Comparison of ENCODE assay signal across 26 cellular contexts in the genomic region with DNA sequence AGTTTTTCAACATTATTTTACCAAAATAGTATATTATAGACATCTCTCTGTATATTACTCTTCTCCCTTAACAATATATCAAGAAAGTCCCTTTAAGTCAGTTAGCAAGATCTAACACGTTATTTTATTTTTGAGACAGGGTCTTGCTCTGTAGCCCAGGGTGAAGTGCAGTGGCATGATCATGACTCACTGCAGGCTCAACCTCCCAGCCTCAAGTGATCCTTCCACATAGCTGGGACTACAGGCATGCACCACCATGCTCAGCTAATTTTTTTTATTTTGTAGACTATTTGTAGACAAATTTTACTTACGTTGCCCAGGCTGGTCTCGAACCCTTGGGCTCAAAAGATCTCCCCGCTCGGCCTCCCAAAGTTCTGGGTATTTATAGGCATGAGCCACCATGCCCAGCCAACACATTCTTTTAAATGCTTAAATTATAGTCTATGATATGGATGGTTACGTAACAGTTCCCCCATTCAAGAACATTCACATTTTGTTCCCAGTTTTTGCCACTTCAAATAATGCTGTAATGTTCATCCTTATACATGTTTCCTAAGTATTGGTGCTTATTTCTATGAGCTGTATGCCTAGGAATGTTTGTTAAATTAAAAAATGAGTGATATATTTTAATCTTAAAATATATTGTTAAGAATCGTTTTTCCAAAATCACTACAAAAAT.
DNase-seq lines count a peak whose midpoint lies in the region; ATAC-seq, FAIRE-seq and TF ChIP-seq lines count a peak whose summit lies in the region.
"Had no signal": no experiment of that assay in that cellular context is flagged by ENCODE, and none has a peak within 500 bp of the region (broad histone marks: within the 10 kb centered on the region; RNA-seq: fewer than 3 reads in every experiment).

No MANE protein-coding gene starts in this region.

- POLR2A ChIA-PET in K562 (lab: Yijun Ruan, JAX), result interaction anchor here (1.4 kb wide), 1 partner anchor 8 kb away, joined by 6 read pairs; no protein-coding TSS in a partner anchor

- intact Hi-C loops in K562 (cut with micrococcal nuclease), result no loop called here

- ATAC-seq in K562 (no peak), GM21367 (IDR thresholded peaks at IDR 0.05; ENCODE audit: unreplicated experiment) (no peak), gastroesophageal sphincter (no peak)
- ATAC-seq: SK-N-SH treated with all-trans-retinoic acid at 6 μM for 48 hours had no signal

- no peaks in the 10 kb centered on the region for H3K4me1 ChIP-seq in K562 (replicated peaks in 1 of 2; ENCODE audit: control insufficient read depth in 2 of 2, insufficient read depth in 2 of 2, low read length in 2 of 2)
- no peaks in the 10 kb centered on the region for H3K4me1 ChIP-seq in gastroesophageal sphincter
- H3K4me1 ChIP-seq: Peyer's patch had no signal

- peaks cover 17% of the 10 kb centered on the region; the same call in 2 of the 3 replicates for H3K36me3 ChIP-seq in K562 (ENCODE audit: control insufficient read depth, insufficient read depth, low read length)
- H3K36me3 ChIP-seq in WERI-Rb-1, result peaks cover 9% of the 10 kb centered on the region
- H3K36me3 ChIP-seq in gastroesophageal sphincter, result peaks cover 3 to 58% of the 10 kb centered on the region in 2 donors

- H3K4me3 ChIP-seq in K562 (no peak overlapping the region), WERI-Rb-1 (ENCODE audit: low read depth, low read length) (no peak overlapping the region), gastroesophageal sphincter (no peak overlapping the region)
- H3K4me3 ChIP-seq: BLaER1, GM23248, Peyer's patch had no signal

- H3K9me3 ChIP-seq in K562 (replicated peaks; ENCODE audit: control insufficient read depth, insufficient read depth, low read depth, low read length) (no peaks in the 10 kb centered on the region), WERI-Rb-1 (ENCODE audit: severe bottlenecking) (no peaks in the 10 kb centered on the region), gastroesophageal sphincter (no peaks in the 10 kb centered on the region)
- H3K9me3 ChIP-seq: BLaER1, Peyer's patch had no signal

- in situ Hi-C loops in K562 (cut with MboI), result no loop called here

- 90% methylated on average over 7 of the region's 7 CpGs for WGBS in K562 (ENCODE audit: insufficient coverage, low coverage, missing lambda C conversion rate)
- WGBS in gastroesophageal sphincter (ENCODE audit: low coverage in 1 of 2), 2 donors, result 95 to 99% methylated on average over 7 of the region's 7 CpGs

- CTCF ChIA-PET in K562 (lab: Yijun Ruan, JAX; ENCODE audit: low intra/inter-chr PET ratio), result no interaction called here

- H3K27me3 ChIP-seq in K562 (ENCODE audit: control insufficient read depth in 2 of 2, insufficient read depth in 2 of 2, low read length in 2 of 2) (no peaks in the 10 kb centered on the region), WERI-Rb-1 (ENCODE audit: insufficient read depth, low read depth, severe bottlenecking) (no peaks in the 10 kb centered on the region), gastroesophageal sphincter (no peaks in the 10 kb centered on the region)
- H3K27me3 ChIP-seq: BLaER1, Peyer's patch had no signal

- H3K9me1 ChIP-seq in K562 (ENCODE audit: control insufficient read depth, insufficient read depth, low read length), result no peaks in the 10 kb centered on the region

- DNase-seq in DMS53 (lab: John Stamatoyannopoulos, UW) (peak; percentile 10), DMS53 treated with DMSO at 0.1 percent for 48 hours (lab: John Stamatoyannopoulos, UW; ENCODE audit: unreplicated experiment) (no peak), K562 (ENCODE audit: extremely low read depth in 1 of 4, low spot score in 3 of 4) (no peak), inferior parietal cortex (ENCODE audit: extremely low spot score) (peak; percentile 25), WERI-Rb-1 (no peak)
- no peak for DNase-seq in activated naive CD4-positive, alpha-beta T cell treated with Interleukin-2 at 50 U/mL for 16 hours
- DNase-seq: ACHN; CD4-positive, alpha-beta T cell; COR-L47; GM23248; H9; HFFc6; KBM-7; NCI-H1105; NCI-H2029 treated with DMSO at 0.1 percent for 48 hours; NCI-H226; NCI-H524; NCI-H82; Peyer's patch had no signal

- no peak for FAIRE-seq in K562 (lab: Jason Lieb, UNC)
- FAIRE-seq: GM18507, GM19239 had no signal

- no peaks in the 10 kb centered on the region for H4K20me1 ChIP-seq in K562 (replicated peaks; ENCODE audit: control insufficient read depth, insufficient read depth, low read length)
- H4K20me1 ChIP-seq: BLaER1 had no signal

- no peak overlapping the region for H3K4me2 ChIP-seq in K562 (ENCODE audit: insufficient read depth, low read length)
- H3K4me2 ChIP-seq: BLaER1 had no signal

- no peak overlapping the region for H3K9ac ChIP-seq in K562 (ENCODE audit: insufficient read depth in 1 of 2, low read depth in 2 of 2, low read length in 2 of 2)
- H3K9ac ChIP-seq: BLaER1, GM23248 had no signal

- TF ChIP-seq CTCF in K562 (IDR thresholded peaks at IDR 0.05 in 2 of 3, conservative IDR thresholded peaks at IDR 0.05 in 1 of 3; ENCODE audit: insufficient read depth in 2 of 3, low read depth in 1 of 3, low read length in 3 of 3) (no peak), WERI-Rb-1 (IDR thresholded peaks at IDR 0.05; ENCODE audit: low read depth, low read length) (no peak), gastroesophageal sphincter (IDR thresholded peaks at IDR 0.05) (no peak)

- H3K79me2 ChIP-seq in K562 (ENCODE audit: control insufficient read depth, insufficient read depth, low read length), result no peaks in the 10 kb centered on the region

- no peak for TF ChIP-seq RAD21 in K562 (CRISPR knock-in tag; conservative IDR thresholded peaks at IDR 0.05 in 1 of 2, IDR thresholded peaks at IDR 0.05 in 1 of 2)

- TF ChIP-seq EP300 in K562 (IDR thresholded peaks at IDR 0.05; ENCODE audit: low read length) (no peak), gastroesophageal sphincter (IDR thresholded peaks at IDR 0.05) (no peak)

- BruUV-seq in K562 (replicated peaks; lab: Mats Ljungman, UMichigan), result no TSS peak

- H3K27ac ChIP-seq in K562 (ENCODE audit: extremely low read depth, low read depth, low read length), result no peak overlapping the region
- no peak overlapping the region for H3K27ac ChIP-seq in WERI-Rb-1
- H3K27ac ChIP-seq in gastroesophageal sphincter, result no peak overlapping the region
- H3K27ac ChIP-seq: 22Rv1, BLaER1, GM23248, Peyer's patch had no signal

- no peak overlapping the region for H2AFZ ChIP-seq in K562 (ENCODE audit: low read depth, low read length)
- H2AFZ ChIP-seq: GM23248 had no signal

- TF ChIP-seq POLR2A in K562 (conservative IDR thresholded peaks at IDR 0.05) (no peak), gastroesophageal sphincter (IDR thresholded peaks at IDR 0.05) (no peak)

TF ChIP-seq in K562, 482 proteins besides CTCF, POLR2A, EP300 and RAD21:
- peak; percentile 61 for TF ChIP-seq CEBPB (tag; IDR thresholded peaks at IDR 0.05)
- no peak for TF ChIP-seq CEBPG (CRISPR knock-in tag; IDR thresholded peaks at IDR 0.05)
- TF ChIP-seq CEBPG (tag; conservative IDR thresholded peaks at IDR 0.05 in 1 of 2, IDR thresholded peaks at IDR 0.05 in 1 of 2), result 0 out of 4 replicates have a peak, but pooled peaks of 1 of the 2 experiments have one; percentile 21
- TF ChIP-seq DDX20 (tag; IDR thresholded peaks at IDR 0.05; ENCODE audit: low read depth), result no peak

Comparison
In these comparisons a context has a peak if more than half of its experiments do, and no peak if none do; other contexts are left out.
1. DNase-seq: peak in DMS53 (single experiment) and inferior parietal cortex (single experiment); none in DMS53 treated with DMSO at 0.1 percent for 48 hours (single experiment), K562 (0 of 4), activated naive CD4-positive, alpha-beta T cell treated with Interleukin-2 at 50 U/mL for 16 hours (single experiment) and WERI-Rb-1 (single experiment).